9 cellular contexts compared by ENCODE assay signal in the genomic region with DNA sequence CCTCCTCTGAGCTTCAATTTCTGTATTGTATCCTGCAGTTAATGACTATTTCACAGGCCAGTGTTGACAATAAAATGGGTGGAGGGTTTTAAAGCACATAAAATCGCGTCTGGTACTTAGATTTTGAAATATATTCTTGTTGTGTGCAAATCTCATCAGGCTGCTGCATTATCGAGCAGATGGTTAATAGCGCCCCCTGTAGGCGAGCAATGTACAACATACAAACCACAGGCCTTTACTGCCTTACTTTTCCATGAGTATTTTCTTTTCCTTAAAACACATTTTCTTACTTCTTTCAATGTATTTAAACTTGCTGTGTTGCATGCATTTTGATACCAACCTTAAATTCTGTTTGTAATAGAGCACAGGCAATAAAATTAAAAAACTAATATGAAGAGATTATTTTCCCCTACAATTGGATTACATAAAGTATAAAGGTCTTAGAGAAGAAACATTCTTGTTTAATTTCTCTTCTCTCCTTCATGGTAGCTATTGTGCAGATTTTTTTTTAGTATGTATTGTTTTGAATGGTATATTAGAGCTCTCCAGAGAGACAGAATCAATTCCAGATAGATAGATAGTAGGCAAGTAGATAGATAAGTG.
DNase-seq lines count a peak whose midpoint lies in the region; ATAC-seq, FAIRE-seq and TF ChIP-seq lines count a peak whose summit lies in the region.
"Had no signal": no experiment of that assay in that cellular context is flagged by ENCODE, and none has a peak within 500 bp of the region (broad histone marks: within the 10 kb centered on the region; RNA-seq: fewer than 3 reads in every experiment).

No MANE protein-coding gene starts in this region.

- H3K27ac Mint-ChIP-seq in activated naive CD8-positive, alpha-beta T cell treated with anti-CD3 and anti-CD28 coated beads, Interleukin-2, amount 50 U/mL, for 24 hours: no peak overlapping the region

- H3K9me3 ChIP-seq in keratinocyte (ENCODE audit: control insufficient read depth, low read depth, low read length): no peaks in the 10 kb centered on the region
- H3K9me3 ChIP-seq: A549 had no signal

- no peaks in the 10 kb centered on the region for H3K9me1 ChIP-seq in keratinocyte (ENCODE audit: control insufficient read depth, extremely low read depth, insufficient read depth, low read length)

- no peak overlapping the region for H3K27ac ChIP-seq in keratinocyte (ENCODE audit: control insufficient read depth, insufficient read depth, low read length)
- H3K27ac ChIP-seq: A549 had no signal

- no peak overlapping the region for H3K4me3 Mint-ChIP-seq in activated naive CD8-positive, alpha-beta T cell treated with anti-CD3 and anti-CD28 coated beads, Interleukin-2, amount 50 U/mL, for 24 hours

- H3K4me1 ChIP-seq in keratinocyte (ENCODE audit: control insufficient read depth, extremely low read depth, insufficient read depth, low read length): no peaks in the 10 kb centered on the region
- H3K4me1 ChIP-seq: A549 had no signal

- no peaks in the 10 kb centered on the region for H3K9me3 Mint-ChIP-seq in activated naive CD8-positive, alpha-beta T cell treated with anti-CD3 and anti-CD28 coated beads, Interleukin-2, amount 50 U/mL, for 24 hours

- FAIRE-seq in keratinocyte (lab: Jason Lieb, UNC): no peak
- FAIRE-seq in urothelium cell line (lab: Jason Lieb, UNC): no peak
- FAIRE-seq: A549 had no signal

- DNase-seq in DMS53 (lab: John Stamatoyannopoulos, UW) (peak; percentile 53), DMS53 treated with DMSO at 0.1 percent for 48 hours (lab: John Stamatoyannopoulos, UW; ENCODE audit: unreplicated experiment) (no peak), NCI-H146 (lab: John Stamatoyannopoulos, UW) (peak; percentile 50), keratinocyte (ENCODE audit: low read depth, low spot score) (no peak), urothelium cell line (ENCODE audit: low spot score) (peak; percentile 29)
- peak; percentile 26 for DNase-seq in activated naive CD8-positive, alpha-beta T cell treated with anti-CD3 and anti-CD28 coated beads, Interleukin-2, amount 50 U/mL, for 24 hours

- H3K4me2 ChIP-seq in keratinocyte (ENCODE audit: control insufficient read depth, extremely low read depth, insufficient read depth, low read depth, low read length): no peak overlapping the region
- H3K4me2 ChIP-seq: A549 had no signal

- H3K79me2 ChIP-seq in keratinocyte (ENCODE audit: control insufficient read depth, insufficient read depth, low read length): no peaks in the 10 kb centered on the region

- H3K4me1 Mint-ChIP-seq in activated naive CD8-positive, alpha-beta T cell treated with anti-CD3 and anti-CD28 coated beads, Interleukin-2, amount 50 U/mL, for 24 hours: no peaks in the 10 kb centered on the region

- ATAC-seq in GM21717 (IDR thresholded peaks at IDR 0.05; ENCODE audit: unreplicated experiment) (peak; percentile 80), GM19023 (IDR thresholded peaks at IDR 0.05; ENCODE audit: unreplicated experiment) (no peak)
- ATAC-seq in activated naive CD8-positive, alpha-beta T cell treated with anti-CD3 and anti-CD28 coated beads, Interleukin-2, amount 50 U/mL, for 24 hours: no peak

- TF ChIP-seq CTCF in keratinocyte (optimal IDR thresholded peaks at IDR 0.05 in 1 of 3, IDR thresholded peaks at IDR 0.05 in 1 of 3, conservative IDR thresholded peaks at IDR 0.05 in 1 of 3; ENCODE audit: extremely low read depth in 1 of 3, insufficient read depth in 2 of 3, low read length in 3 of 3): peak in 2 of 3 experiments; percentile 4 to 36

- no peaks in the 10 kb centered on the region for H3K36me3 ChIP-seq in keratinocyte (ENCODE audit: control insufficient read depth in 2 of 2, extremely low read depth in 1 of 2, insufficient read depth in 2 of 2, low read length in 2 of 2)

- H3K27me3 ChIP-seq in keratinocyte (ENCODE audit: control insufficient read depth, extremely low read depth, insufficient read depth, low read length): no peaks in the 10 kb centered on the region

- dilution Hi-C loops in keratinocyte (cut with MboI; ENCODE audit: extremely low pct_ligation_motif_present, low sequenced_read_pairs): no loop called here

- no peak overlapping the region for H3K4me3 ChIP-seq in keratinocyte (ENCODE audit: control insufficient read depth in 2 of 3, extremely low read depth in 1 of 3, insufficient read depth in 2 of 3, low read depth in 1 of 3, low read length in 3 of 3)
- H3K4me3 ChIP-seq: A549 had no signal

- H3K9ac ChIP-seq in keratinocyte (ENCODE audit: control insufficient read depth, extremely low read depth, insufficient read depth, low read length): no peak overlapping the region

- no peaks in the 10 kb centered on the region for H3K27me3 Mint-ChIP-seq in activated naive CD8-positive, alpha-beta T cell treated with anti-CD3 and anti-CD28 coated beads, Interleukin-2, amount 50 U/mL, for 24 hours

- no peak overlapping the region for H2AFZ ChIP-seq in keratinocyte (ENCODE audit: control insufficient read depth, low read length)

- no peaks in the 10 kb centered on the region for H4K20me1 ChIP-seq in keratinocyte (ENCODE audit: control insufficient read depth, extremely low read depth, insufficient read depth, low read length)

- no peaks in the 10 kb centered on the region for H3K36me3 Mint-ChIP-seq in activated naive CD8-positive, alpha-beta T cell treated with anti-CD3 and anti-CD28 coated beads, Interleukin-2, amount 50 U/mL, for 24 hours (ENCODE audit: low read depth)

Comparison
In these comparisons a context has a peak if more than half of its experiments do, and no peak if none do; other contexts are left out.
1. DNase-seq: peak in DMS53 (single experiment), NCI-H146 (single experiment), activated naive CD8-positive, alpha-beta T cell treated with anti-CD3 and anti-CD28 coated beads, Interleukin-2, amount 50 U/mL, for 24 hours (single experiment) and urothelium cell line (single experiment); none in DMS53 treated with DMSO at 0.1 percent for 48 hours (single experiment) and keratinocyte (single experiment).